15 cellular contexts compared by ENCODE assay signal in the genomic region with DNA sequence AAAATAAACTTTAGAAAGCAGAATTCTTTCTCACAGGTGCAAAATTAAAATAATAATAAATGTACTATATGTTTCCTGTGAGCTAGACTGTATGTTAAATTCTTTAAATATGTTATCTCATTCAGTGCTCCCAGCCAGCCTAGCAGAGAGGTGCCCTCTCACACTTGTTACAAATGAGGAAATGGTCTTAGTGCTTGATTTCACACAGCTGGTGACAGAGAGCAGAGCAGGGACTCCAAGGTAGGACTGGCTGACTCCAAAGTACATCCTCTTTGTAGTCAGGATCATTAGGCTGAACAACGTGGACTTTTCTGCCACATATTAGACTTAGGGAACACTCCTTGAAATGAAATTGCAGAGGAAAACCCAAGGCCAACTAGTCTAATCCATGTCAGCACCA.
DNase-seq lines count a peak whose midpoint lies in the region; ATAC-seq, FAIRE-seq and TF ChIP-seq lines count a peak whose summit lies in the region.
"Had no signal": no experiment of that assay in that cellular context is flagged by ENCODE, and none has a peak within 500 bp of the region (broad histone marks: within the 10 kb centered on the region; RNA-seq: fewer than 3 reads in every experiment).

No MANE protein-coding gene starts in this region.

- no peaks in the 10 kb centered on the region for H3F3A ChIP-seq in PC-3 (ENCODE audit: low read length, unreplicated experiment)

- H3K9me3 Mint-ChIP-seq in H9, result no peaks in the 10 kb centered on the region
- H3K9me3 Mint-ChIP-seq: activated CD4-positive, alpha-beta memory T cell treated with anti-CD3 and anti-CD28 coated beads, Interleukin-2, amount 10 ng/mL, durations not matched to agents 7 days and 5 days; stimulated activated effector memory CD8-positive, alpha-beta T cell treated with anti-CD3 and anti-CD28 coated beads, Interleukin-12 subunit alpha, Interleukin-12 subunit beta, amount 100 ng/mL, for 72 hours had no signal

- H3K9me3 ChIP-seq in H9 (ENCODE audit: control insufficient read depth, low read depth, low read length) (no peaks in the 10 kb centered on the region), PC-3 (ENCODE audit: low read length) (no peaks in the 10 kb centered on the region)

- H4K8ac ChIP-seq in H9 (replicated peaks; ENCODE audit: insufficient read length, low read depth, low read length), result no peak overlapping the region

- intact Hi-C loops in PC-3 (cut with micrococcal nuclease), result no loop called here
- intact Hi-C loops in left cardiac atrium (cut with DNase I), result no loop called here

- no peaks in the 10 kb centered on the region for H3K79me2 ChIP-seq in H9 (ENCODE audit: insufficient read depth, low read length)
- no peaks in the 10 kb centered on the region for H3K79me2 ChIP-seq in PC-3 (ENCODE audit: low read length)

- no peak overlapping the region for H3K4me2 ChIP-seq in H9 (ENCODE audit: insufficient read depth, insufficient read length, low read length)
- H3K4me2 ChIP-seq in PC-3 (ENCODE audit: low read length), result no peak overlapping the region

- H3K4me1 ChIP-seq in H9 (ENCODE audit: insufficient read depth, low read length) (no peaks in the 10 kb centered on the region), PC-3 (ENCODE audit: insufficient read depth, low read length) (peaks cover 14% of the 10 kb centered on the region)

- no peak overlapping the region for H3K4me3 ChIP-seq in PC-3 (ENCODE audit: low read length)

- no peaks in the 10 kb centered on the region for H3K36me3 ChIP-seq in PC-3 (ENCODE audit: low read depth, low read length)

- peaks cover 3 to 5% of the 10 kb centered on the region in 2 experiments; a peak in 2 of 4 replicates for H3K4me1 Mint-ChIP-seq in H9
- H3K4me1 Mint-ChIP-seq: activated CD4-positive, alpha-beta memory T cell treated with anti-CD3 and anti-CD28 coated beads, Interleukin-2, amount 10 ng/mL, durations not matched to agents 7 days and 5 days; stimulated activated effector memory CD8-positive, alpha-beta T cell treated with anti-CD3 and anti-CD28 coated beads, Interleukin-12 subunit alpha, Interleukin-12 subunit beta, amount 100 ng/mL, for 72 hours had no signal

- H3K27ac Mint-ChIP-seq in H9, result no peak overlapping the region
- H3K27ac Mint-ChIP-seq: activated CD4-positive, alpha-beta memory T cell treated with anti-CD3 and anti-CD28 coated beads, Interleukin-2, amount 10 ng/mL, durations not matched to agents 7 days and 5 days; stimulated activated effector memory CD8-positive, alpha-beta T cell treated with anti-CD3 and anti-CD28 coated beads, Interleukin-12 subunit alpha, Interleukin-12 subunit beta, amount 100 ng/mL, for 72 hours had no signal

- H3K79me1 ChIP-seq in H9 (ENCODE audit: insufficient read depth, low read depth, low read length, poor library complexity, severe bottlenecking), result no peaks in the 10 kb centered on the region

- CTCF ChIA-PET in PC-3 (lab: Charles Lee), result no interaction called here

- no peak overlapping the region for H3K18ac ChIP-seq in H9 (ENCODE audit: insufficient read length, low read depth, low read length)

- no peak overlapping the region for H3K56ac ChIP-seq in H9 (ENCODE audit: insufficient read length, low read depth, low read length)

- no peak overlapping the region for H3K4me3 Mint-ChIP-seq in H9
- H3K4me3 Mint-ChIP-seq: activated CD4-positive, alpha-beta memory T cell treated with anti-CD3 and anti-CD28 coated beads, Interleukin-2, amount 10 ng/mL, durations not matched to agents 7 days and 5 days; stimulated activated effector memory CD8-positive, alpha-beta T cell treated with anti-CD3 and anti-CD28 coated beads, Interleukin-12 subunit alpha, Interleukin-12 subunit beta, amount 100 ng/mL, for 72 hours had no signal

- no peak overlapping the region for H3K23ac ChIP-seq in H9 (ENCODE audit: insufficient read length, low read depth, low read length)

- H3K27me3 Mint-ChIP-seq in H9 (ENCODE audit: low read depth), result no peaks in the 10 kb centered on the region
- H3K27me3 Mint-ChIP-seq: activated CD4-positive, alpha-beta memory T cell treated with anti-CD3 and anti-CD28 coated beads, Interleukin-2, amount 10 ng/mL, durations not matched to agents 7 days and 5 days had no signal

- no peak overlapping the region for H2BK15ac ChIP-seq in H9 (ENCODE audit: low read depth, low read length)

- H4K91ac ChIP-seq in H9 (ENCODE audit: insufficient read length, low read depth, low read length), result no peak overlapping the region

- H3K27ac ChIP-seq in H9 (ENCODE audit: insufficient read length, low read depth, low read length) (no peak overlapping the region), PC-3 (ENCODE audit: low read length) (no peak overlapping the region)

- WGBS in H9 (ENCODE audit: extremely low coverage, insufficient read length, low lambda C conversion rate), result no CpG with 5 or more reads among the region's 1 CpG

- no peak for TF ChIP-seq CTCF in H9 (conservative IDR thresholded peaks at IDR 0.05)
- no peak for TF ChIP-seq CTCF in PC-3 (conservative IDR thresholded peaks at IDR 0.05; ENCODE audit: low read depth, low read length)

- no peaks in the 10 kb centered on the region; the same call in 1 of the 2 replicates for H3K9me2 ChIP-seq in PC-3 (replicated peaks; ENCODE audit: low read length)

- H3K27me3 ChIP-seq in H9 (ENCODE audit: insufficient read depth, low read length) (no peaks in the 10 kb centered on the region), PC-3 (ENCODE audit: low read length) (no peaks in the 10 kb centered on the region)

- no peak for FAIRE-seq in GM12891 (lab: Jason Lieb, UNC)

- ATAC-seq in GM21360 (IDR thresholded peaks at IDR 0.05; ENCODE audit: unreplicated experiment) (peak; percentile 84), HG03060 (IDR thresholded peaks at IDR 0.05; ENCODE audit: low read depth, unreplicated experiment) (peak; percentile 49), HG03108 (IDR thresholded peaks at IDR 0.05; ENCODE audit: unreplicated experiment) (no peak), PC-3 (no peak), left cardiac atrium (no peak)
- ATAC-seq: sciatic nerve; stimulated activated effector memory CD8-positive, alpha-beta T cell treated with anti-CD3 and anti-CD28 coated beads, Interleukin-12 subunit alpha, Interleukin-12 subunit beta, amount 100 ng/mL, for 72 hours had no signal

- BruUV-seq in PC-3 (replicated peaks; lab: Mats Ljungman, UMichigan), result no TSS peak

- H3K4ac ChIP-seq in H9 (ENCODE audit: low read depth, low read length), result no peak overlapping the region

- POLR2A ChIA-PET in PC-3 (lab: Charles Lee; ENCODE audit: unreplicated experiment), result no interaction called here

- DNase-seq in GM12891 (ENCODE audit: insufficient read length, low spot score) (no peak), NOMO-1 treated with DMSO at 0.1 percent for 48 hours (lab: John Stamatoyannopoulos, UW; ENCODE audit: unreplicated experiment) (peak; percentile 82), H9 (no peak), PC-3 (no peak), left cardiac atrium (no peak)
- DNase-seq: activated CD4-positive, alpha-beta memory T cell treated with anti-CD3 and anti-CD28 coated beads, Interleukin-2, amount 10 ng/mL, durations not matched to agents 7 days and 5 days; activated effector memory CD4-positive, alpha-beta T cell treated with Interleukin-2 at 50 U/mL for 16 hours; Calu3; stimulated activated CD4-positive, alpha-beta T cell treated with anti-CD3 and anti-CD28 coated beads, Interleukin-4, amount 100 ng/mL, for 24 hours; T1000 had no signal

- no peaks in the 10 kb centered on the region for H3K23me2 ChIP-seq in H9 (ENCODE audit: insufficient read length, low read depth, low read length, poor library complexity, severe bottlenecking)

- no peak overlapping the region for H3T11ph ChIP-seq in H9 (ENCODE audit: low read length)

- H2AK5ac ChIP-seq in H9 (ENCODE audit: insufficient read length, low read length), result no peak overlapping the region

- TF ChIP-seq POLR2A in GM12891 (IDR thresholded peaks at IDR 0.05; ENCODE audit: low read depth, low read length), result no peak

- no peaks in the 10 kb centered on the region for H3K36me3 Mint-ChIP-seq in H9 (ENCODE audit: insufficient read depth in 1 of 3, low read depth in 3 of 3)
- H3K36me3 Mint-ChIP-seq: stimulated activated effector memory CD8-positive, alpha-beta T cell treated with anti-CD3 and anti-CD28 coated beads, Interleukin-12 subunit alpha, Interleukin-12 subunit beta, amount 100 ng/mL, for 72 hours had no signal

- no peak overlapping the region for H3K14ac ChIP-seq in H9 (ENCODE audit: insufficient read depth, low read length)

- H4K5ac ChIP-seq in H9 (ENCODE audit: insufficient read length, low read depth, low read length), result no peak overlapping the region

- H4K20me1 ChIP-seq in H9 (ENCODE audit: control insufficient read depth, insufficient read depth, insufficient read length) (no peaks in the 10 kb centered on the region), PC-3 (ENCODE audit: low read length) (no peaks in the 10 kb centered on the region)

- H2AFZ ChIP-seq in H9 (ENCODE audit: low read length), result no peak overlapping the region
- H2AFZ ChIP-seq in PC-3 (ENCODE audit: low read length), result no peak overlapping the region

- H2BK12ac ChIP-seq in H9 (ENCODE audit: insufficient read length, low read depth, low read length), result no peak overlapping the region

- H3K9ac ChIP-seq in H9 (ENCODE audit: extremely low read depth, insufficient read length, low read length), result no peak overlapping the region
- no peak overlapping the region for H3K9ac ChIP-seq in PC-3 (ENCODE audit: low read length)

- no peak overlapping the region for H2BK120ac ChIP-seq in H9 (ENCODE audit: low read depth, low read length, poor library complexity, severe bottlenecking)

- H2BK20ac ChIP-seq in H9 (ENCODE audit: low read depth, low read length, poor library complexity, severe bottlenecking), result no peak overlapping the region

- no peak overlapping the region for H2BK5ac ChIP-seq in H9 (ENCODE audit: insufficient read length, low read length)

TF ChIP-seq in GM12891, 5 proteins besides CTCF, POLR2A, EP300 and RAD21:
- TF ChIP-seq PAX5 (IDR thresholded peaks at IDR 0.05; ENCODE audit: insufficient read depth, low read length, severe bottlenecking) (no peak), SPI1 (IDR thresholded peaks at IDR 0.05; ENCODE audit: low read depth, low read length) (peak; percentile 80)

Comparison
In these comparisons a context has a peak if more than half of its experiments do, and no peak if none do; other contexts are left out.
1. ATAC-seq: peak in GM21360 (single experiment) and HG03060 (single experiment); none in HG03108 (single experiment), PC-3 (single experiment) and left cardiac atrium (0 of 2).